Comparison of ENCODE assay signal across 18 cellular contexts in genomic region chr3:5349343-5349742, GRCh38.
"Had no signal": no experiment of that assay in that cellular context is flagged by ENCODE, and none has a peak within 500 bp of the region (broad histone marks: within the 10 kb centered on the region; RNA-seq: fewer than 3 reads in every experiment).

No MANE protein-coding gene starts in this region.

- H3K4me2 ChIP-seq: hepatocyte had no signal

- H3K9me3 ChIP-seq: left lung, mucosa of descending colon, ovary had no signal

- H3K4me1 Mint-ChIP-seq: activated naive CD8-positive, alpha-beta T cell treated with anti-CD3 and anti-CD28 coated beads, Interleukin-2, amount 50 U/mL, for 24 hours; naive thymus-derived CD4-positive, alpha-beta T cell; stimulated activated memory B cell treated with anti-CD40 and anti-IgM and Interleukin-4, amounts not matched to agents 10 μg/mL and 1 μg/mL and 100 μg/mL, for 72 hours had no signal

- H3K4me1 ChIP-seq: left lung had no signal

- H2AFZ ChIP-seq: hepatocyte had no signal

- ATAC-seq: activated naive CD8-positive, alpha-beta T cell treated with anti-CD3 and anti-CD28 coated beads, Interleukin-2, amount 50 U/mL, for 24 hours; effector memory CD8-positive, alpha-beta T cell; left lung; mucosa of descending colon; naive thymus-derived CD4-positive, alpha-beta T cell; stimulated activated memory B cell treated with anti-CD40 and anti-IgM and Interleukin-4, amounts not matched to agents 10 μg/mL and 1 μg/mL and 100 μg/mL, for 72 hours had no signal

- H3K27ac Mint-ChIP-seq: activated naive CD8-positive, alpha-beta T cell treated with anti-CD3 and anti-CD28 coated beads, Interleukin-2, amount 50 U/mL, for 24 hours; effector memory CD8-positive, alpha-beta T cell; stimulated activated memory B cell treated with anti-CD40 and anti-IgM and Interleukin-4, amounts not matched to agents 10 μg/mL and 1 μg/mL and 100 μg/mL, for 72 hours; T-helper 2 cell treated with Interferon-gamma antibody and Interleukin-4, amounts not matched to agents 5 μg/mL and 100 μg/mL, for 36 hours had no signal

- H3K36me3 Mint-ChIP-seq: naive thymus-derived CD4-positive, alpha-beta T cell; stimulated activated memory B cell treated with anti-CD40 and anti-IgM and Interleukin-4, amounts not matched to agents 10 μg/mL and 1 μg/mL and 100 μg/mL, for 72 hours had no signal

- H3K4me3 Mint-ChIP-seq: activated naive CD8-positive, alpha-beta T cell treated with anti-CD3 and anti-CD28 coated beads, Interleukin-2, amount 50 U/mL, for 24 hours; effector memory CD8-positive, alpha-beta T cell; naive thymus-derived CD4-positive, alpha-beta T cell; stimulated activated memory B cell treated with anti-CD40 and anti-IgM and Interleukin-4, amounts not matched to agents 10 μg/mL and 1 μg/mL and 100 μg/mL, for 72 hours; T-helper 2 cell treated with Interferon-gamma antibody and Interleukin-4, amounts not matched to agents 5 μg/mL and 100 μg/mL, for 36 hours had no signal

- H3K79me2 ChIP-seq: hepatocyte had no signal

- H3K9me3 Mint-ChIP-seq: effector memory CD8-positive, alpha-beta T cell; T-helper 2 cell treated with Interferon-gamma antibody and Interleukin-4, amounts not matched to agents 5 μg/mL and 100 μg/mL, for 36 hours had no signal

- DNase-seq: activated naive CD4-positive, alpha-beta T cell treated with Interleukin-2 at 50 U/mL for 16 hours; activated naive CD8-positive, alpha-beta T cell treated with anti-CD3 and anti-CD28 coated beads, Interleukin-2, amount 50 U/mL, for 24 hours; activated T-cell treated with anti-CD3 and anti-CD28 coated beads for 4 hours; aorta; dermis blood vessel endothelial cell; effector memory CD8-positive, alpha-beta T cell; islet precursor cell; left lung; mucosa of descending colon; naive thymus-derived CD4-positive, alpha-beta T cell; ovary; sigmoid colon; stimulated activated CD4-positive, alpha-beta T cell treated with anti-CD3 and anti-CD28 coated beads, Interleukin-12 subunit alpha, Interleukin-12 subunit beta, amount 100 ng/mL, for 4 hours; stimulated activated CD4-positive, alpha-beta T cell treated with anti-CD3 and anti-CD28 coated beads, Interleukin-2, amount 100 ng/mL, for 24 hours had no signal

- H3K4me3 ChIP-seq: hepatocyte, left lung, mucosa of descending colon, ovary, sigmoid colon had no signal

- H3K27ac ChIP-seq: epithelial cell of prostate, hepatocyte, left lung, ovary, sigmoid colon had no signal

- H3K27me3 ChIP-seq: hepatocyte, left lung, ovary had no signal

- H3K36me3 ChIP-seq: left lung, ovary, sigmoid colon had no signal
